Comparison of ENCODE assay signal across 7 cellular contexts in the genomic region with DNA sequence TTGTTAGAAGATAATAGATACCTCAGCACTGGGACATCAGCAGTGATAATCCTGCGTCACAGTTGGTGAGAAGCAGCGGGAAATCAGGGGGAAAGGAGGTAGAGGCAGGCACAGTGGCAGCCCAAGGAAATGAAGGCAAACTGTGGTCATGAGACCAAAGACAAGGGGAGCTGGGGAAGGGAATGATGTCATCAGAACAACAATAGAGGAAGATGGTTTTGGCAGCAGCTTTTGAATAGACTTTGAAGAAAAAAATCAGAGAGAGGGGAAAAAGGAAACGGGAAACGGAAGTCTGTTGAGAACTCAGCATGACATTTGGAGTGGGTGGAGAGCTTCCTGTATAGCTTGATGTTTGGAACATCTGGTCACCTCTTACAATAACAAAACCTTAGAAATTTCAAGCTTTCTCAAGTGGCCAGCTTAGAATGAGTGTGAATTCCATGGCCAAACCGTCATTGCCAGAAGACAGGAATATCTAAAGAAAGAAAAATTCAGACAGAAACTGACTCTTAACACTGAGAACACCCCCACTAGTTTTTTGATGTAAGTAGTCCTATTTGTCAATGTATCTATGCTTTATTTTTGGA. TPM values are rescaled to one million over a fixed set of nuclear protein-coding genes. Genes with fewer than 3 reads are reported as not detected.
DNase-seq lines count a peak whose midpoint lies in the region; ATAC-seq, FAIRE-seq and TF ChIP-seq lines count a peak whose summit lies in the region.

No MANE protein-coding gene starts in this region.

- intact Hi-C loops in activated CD4-positive, alpha-beta memory T cell treated with anti-CD3 and anti-CD28 coated beads for 36 hours (cut with micrococcal nuclease) = loop anchor here (1.0 kb wide), 3 partner anchors 17 to 206 kb away; no protein-coding TSS in a partner anchor

- no peaks in the 10 kb centered on the region for H3K36me3 Mint-ChIP-seq in activated CD4-positive, alpha-beta memory T cell treated with anti-CD3 and anti-CD28 coated beads for 36 hours

- peak overlapping the region; percentile 44 for H3K27ac Mint-ChIP-seq in activated CD4-positive, alpha-beta memory T cell treated with anti-CD3 and anti-CD28 coated beads for 36 hours

- H3K36me3 ChIP-seq in HUES64 (ENCODE audit: insufficient read depth, low read length) = no peaks in the 10 kb centered on the region
- H3K36me3 ChIP-seq in iPS-20b (ENCODE audit: insufficient read depth, low read depth, low read length) = no peaks in the 10 kb centered on the region
- H3K36me3 ChIP-seq in upper lobe of left lung = no peaks in the 10 kb centered on the region

- TF ChIP-seq POLR2A in GM12891 (IDR thresholded peaks at IDR 0.05; ENCODE audit: low read depth, low read length) (no peak), upper lobe of left lung (IDR thresholded peaks at IDR 0.05) (no peak)

- H3K4me1 Mint-ChIP-seq in activated CD4-positive, alpha-beta memory T cell treated with anti-CD3 and anti-CD28 coated beads for 36 hours (ENCODE audit: low read depth) = peaks cover 19% of the 10 kb centered on the region

- H3K27me3 Mint-ChIP-seq in activated CD4-positive, alpha-beta memory T cell treated with anti-CD3 and anti-CD28 coated beads for 36 hours = no peaks in the 10 kb centered on the region

- POLR2A ChIA-PET in activated CD4-positive, alpha-beta memory T cell treated with anti-CD3 and anti-CD28 coated beads for 36 hours (lab: Charles Lee) = interaction anchor here (1.5 to 3.1 kb wide), 2 partner anchors 18 to 118 kb away, joined by 8 to 27 read pairs; partner anchors contain the start of genes ENOSF1 and YES1

- peak in 3 of 4 donors; percentile 36 to 72 (median 68) for TF ChIP-seq EP300 in upper lobe of left lung (IDR thresholded peaks at IDR 0.05)

- H3K9me3 Mint-ChIP-seq in activated CD4-positive, alpha-beta memory T cell treated with anti-CD3 and anti-CD28 coated beads for 36 hours = no peaks in the 10 kb centered on the region

- H3K4me1 ChIP-seq in HUES64 (ENCODE audit: insufficient read depth, low read length) = peaks cover 16% of the 10 kb centered on the region
- H3K4me1 ChIP-seq in iPS-20b (ENCODE audit: insufficient read depth, low read length) = peaks cover 8% of the 10 kb centered on the region; the same call in 1 of the 2 replicates
- H3K4me1 ChIP-seq in upper lobe of left lung = peaks cover 0 to 18% (median 12%) of the 10 kb centered on the region in 4 donors

- ATAC-seq in GM21526 (IDR thresholded peaks at IDR 0.05; ENCODE audit: low FRiP score, unreplicated experiment) (peak; percentile 79), upper lobe of left lung (ENCODE audit: low FRiP score in 2 of 2) (peak; percentile 55 to 77)

- CTCF ChIA-PET in activated CD4-positive, alpha-beta memory T cell treated with anti-CD3 and anti-CD28 coated beads for 36 hours (lab: Charles Lee) = interaction anchor here (0.6 to 7.0 kb wide), 41 partner anchors 9 to 1275 kb away, joined by 3 to 171 read pairs (median 5); partner anchors contain the start of genes ENOSF1, TYMS and YES1

- no peak for TF ChIP-seq CTCF in upper lobe of left lung (IDR thresholded peaks at IDR 0.05)

- H3K27ac ChIP-seq in HUES64 (ENCODE audit: low read depth, low read length) (peak overlapping the region; percentile 69), iPS-20b (ENCODE audit: low read length) (no peak overlapping the region), upper lobe of left lung (peak overlapping the region; percentile 53 to 78 (median 58))

- H3K9ac ChIP-seq in HUES64 (ENCODE audit: low read depth, low read length) (no peak overlapping the region), iPS-20b (ENCODE audit: low read depth, low read length) (peak overlapping the region; percentile 43; the same call in 1 of the 2 replicates)

- H3K27me3 ChIP-seq in HUES64 (ENCODE audit: insufficient read depth, low read length) (no peaks in the 10 kb centered on the region), iPS-20b (ENCODE audit: insufficient read depth, low read length) (no peaks in the 10 kb centered on the region), upper lobe of left lung (no peaks in the 10 kb centered on the region)

- 12% methylated on average over 5 of the region's 5 CpGs for WGBS in HUES64
- 12 to 17% methylated on average over 5 of the region's 5 CpGs for WGBS in upper lobe of left lung, 2 donors

- peak overlapping the region; percentile 2 for H3K4me3 Mint-ChIP-seq in activated CD4-positive, alpha-beta memory T cell treated with anti-CD3 and anti-CD28 coated beads for 36 hours

- DNase-seq in GM12891 (ENCODE audit: insufficient read length, low spot score) = no peak
- DNase-seq in activated CD4-positive, alpha-beta memory T cell treated with anti-CD3 and anti-CD28 coated beads for 36 hours = peak; percentile 24
- peak in 1 of 2 donors; percentile 30 for DNase-seq in upper lobe of left lung
- no peak for DNase-seq in amniotic stem cell (lab: John Stamatoyannopoulos, UW)

- H3K9me3 ChIP-seq in HUES64 (ENCODE audit: insufficient read depth, low read depth, low read length) (no peaks in the 10 kb centered on the region), iPS-20b (ENCODE audit: insufficient read depth, low read depth, low read length) (no peaks in the 10 kb centered on the region), upper lobe of left lung (no peaks in the 10 kb centered on the region)

- FAIRE-seq in GM12891 (lab: Jason Lieb, UNC) = peak; percentile 48

- H3K4me3 ChIP-seq in HUES64 (ENCODE audit: low read length) (no peak overlapping the region), iPS-20b (ENCODE audit: low read length) (peak overlapping the region; percentile 10), upper lobe of left lung (no peak overlapping the region)

TF ChIP-seq in GM12891, 5 proteins besides CTCF, POLR2A, EP300 and RAD21:
- TF ChIP-seq POLR2AphosphoS5 (IDR thresholded peaks at IDR 0.05; ENCODE audit: low read depth, low read length) (no peak), SPI1 (IDR thresholded peaks at IDR 0.05; ENCODE audit: low read depth, low read length) (peak; percentile 70)

RNA-seq across cellular contexts. Expression of gene YES1, which starts 18.4 kb away (rescaled TPM):
- 2.5 TPM for polyA plus RNA-seq in GM12891 (2012; ENCODE audit: low read depth, missing spikeins)
- 46.5 TPM for polyA plus RNA-seq in HUES64 (2013, experiment 1 of 2)
- polyA plus RNA-seq in HUES64 (2013, experiment 2 of 2) = 59.5 TPM
- total RNA-seq in activated CD4-positive, alpha-beta memory T cell treated with anti-CD3 and anti-CD28 coated beads for 36 hours = 10 to 100 TPM; 14.2 to 17.0 TPM
- 100 to 1,000 TPM in 2 of 6 donors, 10 to 100 TPM in 4; 24.1 to 118 (median 55.0) TPM for total RNA-seq in upper lobe of left lung
